ENCODE assay signal across 8 cellular contexts in genomic region chr16:71645450-71645849, GRCh38. TPM values are rescaled to one million over a fixed set of nuclear protein-coding genes. Genes with fewer than 3 reads are reported as not detected.
A peak's percentile ranks its signal among the peaks of the same experiment; 100 is the strongest.
DNase-seq lines count a peak whose midpoint lies in the region; ATAC-seq, FAIRE-seq and TF ChIP-seq lines count a peak whose summit lies in the region.

No MANE protein-coding gene starts in this region.

- H3K9me3 ChIP-seq in OCI-LY3 (ENCODE audit: insufficient read depth, low read length) (no peaks in the 10 kb centered on the region), esophagus squamous epithelium (no peaks in the 10 kb centered on the region)

- no peak overlapping the region for H3K27ac ChIP-seq in C4-2B
- H3K27ac ChIP-seq in OCI-LY3 (ENCODE audit: low read length), result no peak overlapping the region
- H3K27ac ChIP-seq in esophagus squamous epithelium, result no peak overlapping the region

- H3K4me1 ChIP-seq in OCI-LY3 (ENCODE audit: low read length) (no peaks in the 10 kb centered on the region), esophagus squamous epithelium (no peaks in the 10 kb centered on the region)

- TF ChIP-seq POLR2A in esophagus squamous epithelium (IDR thresholded peaks at IDR 0.05), result no peak

- no peak overlapping the region for H2AFZ ChIP-seq in OCI-LY3 (ENCODE audit: low read depth, low read length)

- H3K4me2 ChIP-seq in OCI-LY3 (ENCODE audit: low read length), result no peak overlapping the region

- intact Hi-C loops in esophagus squamous epithelium (cut with DNase I), result no loop called here

- H3K79me2 ChIP-seq in OCI-LY3 (ENCODE audit: low read length), result no peaks in the 10 kb centered on the region

- H3K36me3 ChIP-seq in OCI-LY3 (replicated peaks; ENCODE audit: low read depth, low read length), result peaks cover 3% of the 10 kb centered on the region
- peaks cover 7 to 37% (median 9%) of the 10 kb centered on the region in 3 donors for H3K36me3 ChIP-seq in esophagus squamous epithelium

- H3K4me3 ChIP-seq in OCI-LY3 (ENCODE audit: low read length) (no peak overlapping the region), fibroblast of mammary gland (ENCODE audit: control insufficient read depth, low read depth, low read length) (no peak overlapping the region), esophagus squamous epithelium (no peak overlapping the region)

- ATAC-seq in GM21576 (IDR thresholded peaks at IDR 0.05; ENCODE audit: unreplicated experiment), result peak; percentile 50

- TF ChIP-seq CTCF in C4-2B (conservative IDR thresholded peaks at IDR 0.05), result peak; percentile 62
- TF ChIP-seq CTCF in OCI-LY3 (IDR thresholded peaks at IDR 0.05; ENCODE audit: low read depth, low read length), result peak; percentile 64
- peak; percentile 57 for TF ChIP-seq CTCF in fibroblast of mammary gland (conservative IDR thresholded peaks at IDR 0.05; ENCODE audit: control insufficient read depth, insufficient read depth, low read depth, low read length)
- peak in 3 of 6 experiments; percentile 9 to 44 (median 19) for TF ChIP-seq CTCF in esophagus squamous epithelium (IDR thresholded peaks at IDR 0.05)

- 77 to 86% methylated on average over 4 of the region's 4 CpGs for WGBS in esophagus squamous epithelium, 2 donors

- no peak for FAIRE-seq in urothelium cell line (lab: Jason Lieb, UNC)

- H3K9ac ChIP-seq in OCI-LY3 (ENCODE audit: low read length), result no peak overlapping the region

- DNase-seq in fibroblast of mammary gland (ENCODE audit: low read depth) (peak; percentile 55), urothelium cell line (ENCODE audit: low spot score) (peak; percentile 61), NCI-H226 (no peak), NCI-H187 treated with DMSO at 0.1 percent for 48 hours (lab: John Stamatoyannopoulos, UW) (no peak), esophagus squamous epithelium (lab: John Stamatoyannopoulos, UW) (no peak)

- no peaks in the 10 kb centered on the region for H4K20me1 ChIP-seq in OCI-LY3 (ENCODE audit: insufficient read depth, low read length)

- H3K27me3 ChIP-seq in OCI-LY3 (ENCODE audit: low read depth, low read length), result no peaks in the 10 kb centered on the region
- H3K27me3 ChIP-seq in esophagus squamous epithelium, result no peaks in the 10 kb centered on the region

RNA-seq across cellular contexts. Expression of gene MARVELD3, which starts 19.5 kb away (rescaled TPM):
- 10 to 100 TPM in 2 of 4 donors, 1 to 10 TPM in 2; 6.5 to 11.8 (median 9.8) TPM for total RNA-seq in esophagus squamous epithelium

Comparison
In these comparisons a context has a peak if more than half of its experiments do, and no peak if none do; other contexts are left out.
1. DNase-seq: peak in fibroblast of mammary gland (single experiment) and urothelium cell line (single experiment); none in NCI-H226 (single experiment), NCI-H187 treated with DMSO at 0.1 percent for 48 hours (single experiment) and esophagus squamous epithelium (single experiment).